Comparison of ENCODE assay signal across 8 cellular contexts in the genomic region with DNA sequence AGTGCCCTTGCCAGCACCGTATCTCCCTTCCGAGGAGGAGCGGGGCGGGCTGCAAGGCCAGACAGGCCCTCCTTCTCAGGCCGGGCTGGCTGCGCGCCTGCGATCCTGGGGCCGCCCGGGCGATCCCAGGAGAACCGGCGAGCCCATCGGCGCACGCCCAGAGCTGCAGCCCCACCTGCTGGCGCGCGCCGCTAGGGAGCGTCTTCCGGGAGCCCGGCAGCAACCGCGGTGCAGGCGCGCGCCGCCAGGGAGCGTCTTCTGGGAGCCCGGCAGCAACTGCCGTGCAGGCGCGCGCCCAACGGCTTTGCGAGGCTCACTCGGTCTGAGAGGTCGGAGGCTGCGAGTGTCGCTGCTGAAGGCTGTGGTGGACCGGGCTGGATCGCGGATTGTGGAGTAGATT.
DNase-seq lines count a peak whose midpoint lies in the region; ATAC-seq and TF ChIP-seq lines count a peak whose summit lies in the region.
"Not testable (repeated sequence)": the region's sequence is repeated elsewhere in the genome, so short reads cannot be mapped to it uniquely, and the experiment has no call there.

No MANE protein-coding gene starts in this region.

- TF ChIP-seq CTCF in A673 (conservative IDR thresholded peaks at IDR 0.05; ENCODE audit: low read depth, low read length) (peak; percentile 25; the same call in 1 of the 2 replicates), dorsolateral prefrontal cortex (IDR thresholded peaks at IDR 0.05 in 54 of 56, conservative IDR thresholded peaks at IDR 0.05 in 2 of 56; ENCODE audit: low read depth in 1 of 56, partially characterized antibody in 56 of 56) (peak in 47 of 56 donors; percentile 8 to 65 (median 36)), mucosa of descending colon (IDR thresholded peaks at IDR 0.05) (peak; percentile 59)
- TF ChIP-seq CTCF in OCI-LY1 (IDR thresholded peaks at IDR 0.05; ENCODE audit: low read length) = not testable (repeated sequence)

- not testable (repeated sequence) for H3K9me3 ChIP-seq in A673 (ENCODE audit: low read depth, low read length, poor library complexity, severe bottlenecking); OCI-LY1 (ENCODE audit: low read length); mucosa of descending colon

- not testable (repeated sequence) for H3K79me2 ChIP-seq in OCI-LY1 (ENCODE audit: insufficient read depth, low read length)

- CTCF ChIA-PET in A673 (lab: Charles Lee) = not testable (repeated sequence)

- not testable (repeated sequence) for H3K4me3 ChIP-seq in A673 (ENCODE audit: low read depth, low read length, poor library complexity, severe bottlenecking); mucosa of descending colon
- peak overlapping the region; percentile 37 for H3K4me3 ChIP-seq in OCI-LY1 (ENCODE audit: low read depth, low read length, poor library complexity, severe bottlenecking)
- H3K4me3 ChIP-seq in dorsolateral prefrontal cortex = peak overlapping the region in 26 of 59 donors; percentile 30 to 60 (median 44)

- BruUV-seq in A673 (replicated peaks; lab: Mats Ljungman, UMichigan) = not testable (repeated sequence)

- H3K36me3 ChIP-seq in A673 (ENCODE audit: insufficient read depth, low read length, poor library complexity, severe bottlenecking); OCI-LY1 (ENCODE audit: insufficient read depth, low read length); mucosa of descending colon (ENCODE audit: low read depth): not testable (repeated sequence)

- not testable (repeated sequence) for H3K4me1 ChIP-seq in A673 (ENCODE audit: insufficient read depth, low read length, poor library complexity, severe bottlenecking); OCI-LY1 (ENCODE audit: insufficient read depth, low read length, severe bottlenecking); mucosa of descending colon (ENCODE audit: low read depth)

- not testable (repeated sequence) for H2AFZ ChIP-seq in OCI-LY1 (ENCODE audit: low read length)

- DNase-seq in A673 (ENCODE audit: low spot score) = not testable (repeated sequence)
- DNase-seq in activated T-cell treated with anti-CD3 and anti-CD28 coated beads for 1 hour (ENCODE audit: low read depth) = peak; percentile 66
- peak; percentile 37 to 90 (median 64) for DNase-seq in dorsolateral prefrontal cortex
- peak; percentile 84 to 91 (median 91) for DNase-seq in mucosa of descending colon
- DNase-seq in stimulated activated CD4-positive, alpha-beta T cell treated with anti-CD3 and anti-CD28 coated beads, TNF-alpha, amount 100 ng/mL, for 24 hours (ENCODE audit: low read depth in 3 of 3) = peak; percentile 45 to 82 (median 67)

- ATAC-seq in GM19035 (IDR thresholded peaks at IDR 0.05; ENCODE audit: unreplicated experiment) = peak; percentile 100
- peak; percentile 100 for ATAC-seq in HG02840 (IDR thresholded peaks at IDR 0.05; ENCODE audit: low FRiP score, unreplicated experiment)
- peak; percentile 100 for ATAC-seq in mucosa of descending colon

- not testable (repeated sequence) for H3K9ac ChIP-seq in OCI-LY1 (ENCODE audit: low read length)

- not testable (repeated sequence) for H3K27ac ChIP-seq in A673 (ENCODE audit: low read depth, low read length, poor library complexity, severe bottlenecking); OCI-LY1 (ENCODE audit: low read depth, low read length, poor library complexity, severe bottlenecking); dorsolateral prefrontal cortex

- H3K9me2 ChIP-seq in OCI-LY1 (ENCODE audit: low read depth, low read length) = not testable (repeated sequence)

- not testable (repeated sequence) for H3F3A ChIP-seq in OCI-LY1 (ENCODE audit: insufficient read depth, low read length)

- not testable (repeated sequence) for H3K27me3 ChIP-seq in A673 (replicated peaks; ENCODE audit: insufficient read depth, low read depth, low read length, poor library complexity); OCI-LY1 (ENCODE audit: insufficient read depth, low read length); dorsolateral prefrontal cortex

- not testable (repeated sequence) for H4K20me1 ChIP-seq in OCI-LY1 (ENCODE audit: insufficient read depth, low read length)

- H3K4me2 ChIP-seq in OCI-LY1 (ENCODE audit: low read length) = not testable (repeated sequence)

- POLR2A ChIA-PET in A673 (lab: Charles Lee; ENCODE audit: low non-redundant PET) = not testable (repeated sequence)

- intact Hi-C loops in A673 (cut with micrococcal nuclease; ENCODE audit: unreplicated experiment); dorsolateral prefrontal cortex (cut with DNase I); mucosa of descending colon (cut with DNase I, micrococcal nuclease): not testable (repeated sequence)
